ENCODE assay signal across 9 cellular contexts in the genomic region with DNA sequence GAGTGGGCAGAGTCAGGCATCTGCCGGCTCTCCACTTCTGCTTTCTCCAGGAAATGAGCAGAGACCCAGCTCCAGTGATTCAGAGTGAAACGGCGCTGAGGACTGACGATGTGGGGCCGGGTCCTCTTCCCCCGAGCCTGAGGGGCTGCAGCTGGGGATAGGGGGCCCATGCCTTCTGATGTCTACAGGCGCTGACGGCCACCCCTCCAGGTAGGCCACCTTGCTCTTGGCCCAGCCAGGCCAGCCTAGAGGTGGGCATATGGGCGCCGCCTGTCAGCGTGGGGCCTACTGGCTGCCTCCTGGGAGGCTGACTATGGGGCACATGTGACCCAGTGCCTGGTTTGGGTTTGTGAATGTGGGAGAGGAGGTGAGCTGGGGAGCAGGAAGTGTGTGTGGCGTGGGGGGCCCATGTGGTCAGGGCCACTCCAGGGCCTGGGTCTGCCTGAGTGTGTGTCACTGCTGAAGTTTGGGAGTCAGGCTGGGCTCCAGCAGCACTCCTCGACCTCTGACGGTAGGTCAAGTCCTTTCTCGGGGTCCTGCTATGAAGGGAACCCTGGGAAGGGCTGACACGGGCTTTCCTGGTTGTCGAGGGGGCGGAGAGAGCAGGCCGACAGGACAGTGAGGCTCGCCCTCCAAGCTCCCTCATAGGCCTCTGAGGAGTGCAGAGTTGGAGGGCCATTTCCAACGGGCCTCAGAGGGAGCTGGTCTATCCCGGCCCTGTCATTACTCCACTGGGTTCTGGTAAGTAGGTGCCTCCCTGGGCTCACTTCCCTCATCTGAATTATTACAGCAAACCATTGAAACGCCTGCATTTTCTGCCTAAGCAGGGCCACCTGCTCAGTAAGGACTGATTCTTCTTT. TPM values are rescaled to one million over a fixed set of nuclear protein-coding genes. Genes with fewer than 3 reads are reported as not detected.
DNase-seq lines count a peak whose midpoint lies in the region; ATAC-seq and TF ChIP-seq lines count a peak whose summit lies in the region.
"Had no signal": no experiment of that assay in that cellular context is flagged by ENCODE, and none has a peak within 500 bp of the region (broad histone marks: within the 10 kb centered on the region; RNA-seq: fewer than 3 reads in every experiment).

TSS of gene WDFY4 (plus strand) at position 82 of the 860 bp plus-strand sequence. CDS start 24,860 bp downstream, outside the sequence.

- H3K4me3 Mint-ChIP-seq in activated T-helper 2 cell treated with anti-CD3 and anti-CD28 coated beads, Interferon-gamma antibody, Interleukin-2, Interleukin-4, amounts not matched to agents 10 μg/mL and 5 μg/mL and 100 μg/mL, durations not matched to agents 14 hours and 24 hours and 36 hours (ENCODE audit: low read depth): no peak within 1 kb of the TSS
- H3K4me3 Mint-ChIP-seq: activated naive CD8-positive, alpha-beta T cell had no signal

- TF ChIP-seq POLR2A in GM10847 (IDR thresholded peaks at IDR 0.05; ENCODE audit: extremely low read depth, insufficient read length): peak; percentile 54

- DNase-seq in Kasumi-1 (lab: John Stamatoyannopoulos, UW) (peak; percentile 94 to 95), left ventricle myocardium superior (peak; percentile 42), DMS153 treated with DMSO at 0.1 percent for 48 hours (lab: John Stamatoyannopoulos, UW; ENCODE audit: unreplicated experiment) (no peak), AG08395 (ENCODE audit: low spot score) (no peak)
- DNase-seq in activated T-cell treated with anti-CD3 and anti-CD28 coated beads, Interleukin-2, amount 50 U/mL, for 1 hour: no peak
- DNase-seq in activated T-helper 2 cell treated with anti-CD3 and anti-CD28 coated beads, Interferon-gamma antibody, Interleukin-2, Interleukin-4, amounts not matched to agents 10 μg/mL and 5 μg/mL and 100 μg/mL, durations not matched to agents 14 hours and 24 hours and 36 hours (ENCODE audit: low spot score): no peak

- intact Hi-C loops in left ventricle myocardium superior (cut with micrococcal nuclease): no loop called here
- intact Hi-C loops in activated T-helper 2 cell treated with anti-CD3 and anti-CD28 coated beads, Interferon-gamma antibody, Interleukin-2, Interleukin-4, amounts not matched to agents 10 μg/mL and 5 μg/mL and 100 μg/mL, durations not matched to agents 14 hours and 24 hours and 36 hours (cut with micrococcal nuclease): no loop called here

- no peaks in the 10 kb centered on the region for H3K4me1 Mint-ChIP-seq in activated T-helper 2 cell treated with anti-CD3 and anti-CD28 coated beads, Interferon-gamma antibody, Interleukin-2, Interleukin-4, amounts not matched to agents 10 μg/mL and 5 μg/mL and 100 μg/mL, durations not matched to agents 14 hours and 24 hours and 36 hours (ENCODE audit: low read depth)

- H3K36me3 Mint-ChIP-seq in activated T-helper 2 cell treated with anti-CD3 and anti-CD28 coated beads, Interferon-gamma antibody, Interleukin-2, Interleukin-4, amounts not matched to agents 10 μg/mL and 5 μg/mL and 100 μg/mL, durations not matched to agents 14 hours and 24 hours and 36 hours (ENCODE audit: low read depth): no peaks in the 10 kb centered on the region
- H3K36me3 Mint-ChIP-seq: activated naive CD8-positive, alpha-beta T cell had no signal

- peak; percentile 61 for ATAC-seq in GM21526 (IDR thresholded peaks at IDR 0.05; ENCODE audit: low FRiP score, unreplicated experiment)
- ATAC-seq in left ventricle myocardium superior: peak; percentile 70

- H3K9me3 Mint-ChIP-seq in activated T-helper 2 cell treated with anti-CD3 and anti-CD28 coated beads, Interferon-gamma antibody, Interleukin-2, Interleukin-4, amounts not matched to agents 10 μg/mL and 5 μg/mL and 100 μg/mL, durations not matched to agents 14 hours and 24 hours and 36 hours: no peaks in the 10 kb centered on the region

- no peak within 1 kb of the TSS for H3K27ac Mint-ChIP-seq in activated T-helper 2 cell treated with anti-CD3 and anti-CD28 coated beads, Interferon-gamma antibody, Interleukin-2, Interleukin-4, amounts not matched to agents 10 μg/mL and 5 μg/mL and 100 μg/mL, durations not matched to agents 14 hours and 24 hours and 36 hours
- H3K27ac Mint-ChIP-seq: activated naive CD8-positive, alpha-beta T cell had no signal

- peaks cover 8% of the 10 kb centered on the region for H3K27me3 Mint-ChIP-seq in activated T-helper 2 cell treated with anti-CD3 and anti-CD28 coated beads, Interferon-gamma antibody, Interleukin-2, Interleukin-4, amounts not matched to agents 10 μg/mL and 5 μg/mL and 100 μg/mL, durations not matched to agents 14 hours and 24 hours and 36 hours (ENCODE audit: low read depth)

RNA-seq across cellular contexts. Expression of gene WDFY4, which starts in this region (rescaled TPM):
- 1.6 TPM for total RNA-seq in left ventricle myocardium superior
- total RNA-seq in activated T-helper 2 cell treated with anti-CD3 and anti-CD28 coated beads, Interferon-gamma antibody, Interleukin-2, Interleukin-4, amounts not matched to agents 10 μg/mL and 5 μg/mL and 100 μg/mL, durations not matched to agents 14 hours and 24 hours and 36 hours: 0.18 and 0.21 TPM in 2 replicates

Comparison
In these comparisons a context has a peak if more than half of its experiments do, and no peak if none do; other contexts are left out.
1. DNase-seq: peak in Kasumi-1 (2 of 2) and left ventricle myocardium superior (single experiment); none in DMS153 treated with DMSO at 0.1 percent for 48 hours (single experiment), AG08395 (single experiment), activated T-cell treated with anti-CD3 and anti-CD28 coated beads, Interleukin-2, amount 50 U/mL, for 1 hour (single experiment) and activated T-helper 2 cell treated with anti-CD3 and anti-CD28 coated beads, Interferon-gamma antibody, Interleukin-2, Interleukin-4, amounts not matched to agents 10 μg/mL and 5 μg/mL and 100 μg/mL, durations not matched to agents 14 hours and 24 hours and 36 hours (single experiment).